Comparison of ENCODE assay signal across 8 cellular contexts in the genomic region with DNA sequence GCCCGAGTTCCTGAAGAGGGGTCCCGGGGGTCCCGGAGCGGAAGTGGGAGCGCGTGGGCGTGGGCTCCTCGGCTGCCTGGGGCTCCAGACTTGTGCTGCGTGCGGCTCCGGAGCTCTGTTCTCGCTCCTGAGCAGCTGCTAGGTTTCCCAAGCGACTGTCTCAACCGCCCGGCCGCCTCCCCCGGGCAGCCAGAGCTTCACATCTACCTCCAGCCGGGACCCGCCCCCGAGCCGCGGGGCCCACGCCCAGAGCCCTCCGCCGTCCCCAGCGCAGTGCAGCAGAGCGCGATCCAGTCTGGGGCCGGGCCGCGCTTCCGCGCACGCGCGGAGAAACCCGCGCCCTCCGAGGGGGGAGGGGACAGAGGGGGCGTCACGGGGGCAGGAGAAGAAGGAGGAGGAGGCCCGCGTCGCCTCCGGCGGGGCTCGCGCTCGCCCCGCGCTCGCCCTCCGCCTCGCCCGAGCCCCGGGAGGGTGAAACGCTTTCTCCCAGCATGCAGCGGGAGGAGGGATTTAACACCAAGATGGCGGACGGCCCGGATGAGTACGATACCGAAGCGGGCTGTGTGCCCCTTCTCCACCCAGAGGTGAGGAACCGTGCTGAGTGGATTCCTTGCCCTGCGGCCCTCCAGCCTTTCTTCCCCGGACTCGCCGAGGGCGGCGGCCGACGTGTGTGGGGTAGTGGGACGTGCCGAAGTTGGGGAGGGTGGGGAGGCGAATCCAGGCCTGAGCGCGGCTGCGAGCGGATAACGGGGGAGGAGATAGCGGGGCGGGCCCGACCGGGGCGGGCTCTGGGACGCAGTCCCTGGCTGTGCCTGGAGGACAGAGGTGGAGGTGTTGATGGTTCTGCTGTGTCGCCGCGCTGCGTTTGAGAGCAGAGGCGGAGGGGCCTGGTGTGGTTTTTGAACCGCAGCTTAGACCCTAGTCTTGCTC. TPM values are rescaled to one million over a fixed set of nuclear protein-coding genes. Genes with fewer than 3 reads are reported as not detected.
A peak's percentile ranks its signal among the peaks of the same experiment; 100 is the strongest.
DNase-seq lines count a peak whose midpoint lies in the region; ATAC-seq and TF ChIP-seq lines count a peak whose summit lies in the region.

A gene with protein sequence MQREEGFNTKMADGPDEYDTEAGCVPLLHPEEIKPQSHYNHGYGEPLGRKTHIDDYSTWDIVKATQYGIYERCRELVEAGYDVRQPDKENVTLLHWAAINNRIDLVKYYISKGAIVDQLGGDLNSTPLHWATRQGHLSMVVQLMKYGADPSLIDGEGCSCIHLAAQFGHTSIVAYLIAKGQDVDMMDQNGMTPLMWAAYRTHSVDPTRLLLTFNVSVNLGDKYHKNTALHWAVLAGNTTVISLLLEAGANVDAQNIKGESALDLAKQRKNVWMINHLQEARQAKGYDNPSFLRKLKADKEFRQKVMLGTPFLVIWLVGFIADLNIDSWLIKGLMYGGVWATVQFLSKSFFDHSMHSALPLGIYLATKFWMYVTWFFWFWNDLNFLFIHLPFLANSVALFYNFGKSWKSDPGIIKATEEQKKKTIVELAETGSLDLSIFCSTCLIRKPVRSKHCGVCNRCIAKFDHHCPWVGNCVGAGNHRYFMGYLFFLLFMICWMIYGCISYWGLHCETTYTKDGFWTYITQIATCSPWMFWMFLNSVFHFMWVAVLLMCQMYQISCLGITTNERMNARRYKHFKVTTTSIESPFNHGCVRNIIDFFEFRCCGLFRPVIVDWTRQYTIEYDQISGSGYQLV (plus strand): TSS at position 370 of the 930 bp plus-strand sequence. CDS start 122 bp downstream, at position 492.

- TF ChIP-seq CTCF in dorsolateral prefrontal cortex (IDR thresholded peaks at IDR 0.05 in 54 of 56, conservative IDR thresholded peaks at IDR 0.05 in 2 of 56; ENCODE audit: low read depth in 1 of 56, partially characterized antibody in 56 of 56) (peak in 23 of 56 donors; percentile 2 to 38 (median 14)), right lobe of liver (IDR thresholded peaks at IDR 0.05) (no peak)

- CTCF ChIA-PET in activated CD4-positive, alpha-beta memory T cell treated with anti-CD3 and anti-CD28 coated beads for 36 hours (lab: Charles Lee) = interaction anchor here (1.1 to 3.0 kb wide), 4 partner anchors 26 to 203 kb away, joined by 3 to 18 read pairs (median 14); no protein-coding TSS in a partner anchor

- H3K4me1 ChIP-seq in CD4-positive, CD25-positive, alpha-beta regulatory T cell (ENCODE audit: control insufficient read depth, insufficient read depth, low read length, poor library complexity, severe bottlenecking) = peaks cover 27% of the 10 kb centered on the region
- H3K4me1 ChIP-seq in right lobe of liver = peaks cover 0 to 5% (median 0%) of the 10 kb centered on the region in 4 donors

- POLR2A ChIA-PET in activated CD4-positive, alpha-beta memory T cell treated with anti-CD3 and anti-CD28 coated beads for 36 hours (lab: Charles Lee) = interaction anchor here (0.6 to 1.5 kb wide), 5 partner anchors 12 to 205 kb away, joined by 3 to 4 read pairs (median 3); partner anchors contain the start of gene OSBPL8

- H3K9me3 Mint-ChIP-seq in CD4-positive, CD25-positive, alpha-beta regulatory T cell = no peaks in the 10 kb centered on the region
- no peaks in the 10 kb centered on the region for H3K9me3 Mint-ChIP-seq in activated CD4-positive, alpha-beta memory T cell treated with anti-CD3 and anti-CD28 coated beads for 36 hours

- WGBS in right lobe of liver (ENCODE audit: insufficient coverage, low coverage, low lambda C conversion rate, missing lambda C conversion rate) = under 1% methylated on average over 28 of the region's 93 CpGs

- no peaks in the 10 kb centered on the region for H3K36me3 Mint-ChIP-seq in CD4-positive, CD25-positive, alpha-beta regulatory T cell
- H3K36me3 Mint-ChIP-seq in activated CD4-positive, alpha-beta memory T cell treated with anti-CD3 and anti-CD28 coated beads for 36 hours = no peaks in the 10 kb centered on the region

- H3K27ac ChIP-seq in CD4-positive, CD25-positive, alpha-beta regulatory T cell (ENCODE audit: insufficient read depth, low read length, poor library complexity, severe bottlenecking) = peak within 1 kb of the TSS; percentile 93
- H3K27ac ChIP-seq in dorsolateral prefrontal cortex (peak within 1 kb of the TSS; percentile 81 to 99 (median 95)), right lobe of liver (peak within 1 kb of the TSS; percentile 87 to 94 (median 89))

- TF ChIP-seq POLR2A in right lobe of liver (IDR thresholded peaks at IDR 0.05) = peak; percentile 73

- H3K36me3 ChIP-seq in CD4-positive, CD25-positive, alpha-beta regulatory T cell (ENCODE audit: control insufficient read depth, insufficient read depth, low read length) = no peaks in the 10 kb centered on the region
- H3K36me3 ChIP-seq in right lobe of liver = no peaks in the 10 kb centered on the region

- H3K9me3 ChIP-seq in CD4-positive, CD25-positive, alpha-beta regulatory T cell (ENCODE audit: control insufficient read depth in 2 of 2, low read length in 2 of 2) = no peaks in the 10 kb centered on the region
- no peaks in the 10 kb centered on the region for H3K9me3 ChIP-seq in right lobe of liver

- H3K4me3 ChIP-seq in CD4-positive, CD25-positive, alpha-beta regulatory T cell (ENCODE audit: low read depth, low read length) = peak within 1 kb of the TSS; percentile 93
- H3K4me3 ChIP-seq in dorsolateral prefrontal cortex (peak within 1 kb of the TSS; percentile 66 to 98 (median 87)), right lobe of liver (peak within 1 kb of the TSS; percentile 53 to 78 (median 69))

- ATAC-seq in CD4-positive, CD25-positive, alpha-beta regulatory T cell (ENCODE audit: low read depth in 2 of 2) = peak; percentile 87
- peak; percentile 91 for ATAC-seq in GM19452 (IDR thresholded peaks at IDR 0.05; ENCODE audit: unreplicated experiment)
- peak; percentile 91 to 96 (median 92) for ATAC-seq in right lobe of liver

- peaks cover 4 to 58% (median 45%) of the 10 kb centered on the region in 4 donors for H3K4me1 Mint-ChIP-seq in CD4-positive, CD25-positive, alpha-beta regulatory T cell
- peaks cover 34% of the 10 kb centered on the region for H3K4me1 Mint-ChIP-seq in activated CD4-positive, alpha-beta memory T cell treated with anti-CD3 and anti-CD28 coated beads for 36 hours (ENCODE audit: low read depth)

- no peaks in the 10 kb centered on the region for H3K27me3 Mint-ChIP-seq in CD4-positive, CD25-positive, alpha-beta regulatory T cell
- H3K27me3 Mint-ChIP-seq in activated CD4-positive, alpha-beta memory T cell treated with anti-CD3 and anti-CD28 coated beads for 36 hours = no peaks in the 10 kb centered on the region

- peak; percentile 89 to 93 (median 92) for DNase-seq in CD4-positive, CD25-positive, alpha-beta regulatory T cell
- peak; percentile 96 for DNase-seq in HK-2 (ENCODE audit: unreplicated experiment)
- DNase-seq in NCI-H82 treated with DMSO at 0.1 percent for 48 hours (lab: John Stamatoyannopoulos, UW; ENCODE audit: unreplicated experiment) = peak; percentile 79
- peak; percentile 93 for DNase-seq in activated CD4-positive, alpha-beta memory T cell treated with anti-CD3 and anti-CD28 coated beads for 36 hours
- DNase-seq in dorsolateral prefrontal cortex = peak; percentile 75 to 92 (median 86)
- DNase-seq in right lobe of liver = peak; percentile 95
- peak; percentile 88 for DNase-seq in stimulated activated CD4-positive, alpha-beta T cell treated with anti-CD3 and anti-CD28 coated beads, Interleukin-4, amount 100 ng/mL, for 24 hours

- peak within 1 kb of the TSS; percentile 97 to 98 (median 97) for H3K27ac Mint-ChIP-seq in CD4-positive, CD25-positive, alpha-beta regulatory T cell
- peak within 1 kb of the TSS; percentile 93 for H3K27ac Mint-ChIP-seq in activated CD4-positive, alpha-beta memory T cell treated with anti-CD3 and anti-CD28 coated beads for 36 hours

- intact Hi-C loops in activated CD4-positive, alpha-beta memory T cell treated with anti-CD3 and anti-CD28 coated beads for 36 hours (cut with micrococcal nuclease) = loop anchor here (1.0 to 10.0 kb wide), 6 partner anchors 27 to 680 kb away; partner anchors contain the start of genes BBS10, CSRP2, E2F7 and NAP1L1
- intact Hi-C loops in dorsolateral prefrontal cortex (cut with DNase I) (loop anchor here (5.0 to 10.0 kb wide), 2 partner anchors 207 to 209 kb away; partner anchors contain the start of gene OSBPL8 (in 2 of the 2)), right lobe of liver (cut with DNase I) (no loop called here)

- H3K4me3 Mint-ChIP-seq in CD4-positive, CD25-positive, alpha-beta regulatory T cell = peak within 1 kb of the TSS; percentile 97 to 99 (median 98)
- peak within 1 kb of the TSS; percentile 99 for H3K4me3 Mint-ChIP-seq in activated CD4-positive, alpha-beta memory T cell treated with anti-CD3 and anti-CD28 coated beads for 36 hours

- no peaks in the 10 kb centered on the region for H3K27me3 ChIP-seq in CD4-positive, CD25-positive, alpha-beta regulatory T cell (ENCODE audit: control insufficient read depth, insufficient read depth, low read length)
- H3K27me3 ChIP-seq in dorsolateral prefrontal cortex (no peaks in the 10 kb centered on the region), right lobe of liver (no peaks in the 10 kb centered on the region)

RNA-seq across cellular contexts. Expression of the gene that starts here (rescaled TPM):
- total RNA-seq in CD4-positive, CD25-positive, alpha-beta regulatory T cell = 51.2 TPM
- 10 to 100 TPM in 3 of 4 donors, 1 to 10 TPM in 1; 9.4 to 16.3 (median 12.9) TPM for polyA plus RNA-seq in CD4-positive, CD25-positive, alpha-beta regulatory T cell
- 10 to 100 TPM; 18.8 to 20.0 TPM for total RNA-seq in activated CD4-positive, alpha-beta memory T cell treated with anti-CD3 and anti-CD28 coated beads for 36 hours
- total RNA-seq in dorsolateral prefrontal cortex (100 to 1,000 TPM in 37 of 120 experiments, 10 to 100 TPM in 83; 65.8 to 127 (median 95.1) TPM), right lobe of liver (10 to 100 TPM in 3 of 6 experiments, 1 to 10 TPM in 3; 7.7 to 12.2 (median 9.5) TPM)

Comparison
In these comparisons a context has a peak if more than half of its experiments do, and no peak if none do; other contexts are left out.
1. Peak in every context shown above with its lines: DNase-seq, ATAC-seq, H3K4me3 ChIP-seq and H3K27ac ChIP-seq.
2. intact Hi-C loops: an anchor here in activated CD4-positive, alpha-beta memory T cell treated with anti-CD3 and anti-CD28 coated beads for 36 hours (1.0 to 10.0 kb wide) and dorsolateral prefrontal cortex (5.0 to 10.0 kb wide); none called in right lobe of liver.